In the genomic region with DNA sequence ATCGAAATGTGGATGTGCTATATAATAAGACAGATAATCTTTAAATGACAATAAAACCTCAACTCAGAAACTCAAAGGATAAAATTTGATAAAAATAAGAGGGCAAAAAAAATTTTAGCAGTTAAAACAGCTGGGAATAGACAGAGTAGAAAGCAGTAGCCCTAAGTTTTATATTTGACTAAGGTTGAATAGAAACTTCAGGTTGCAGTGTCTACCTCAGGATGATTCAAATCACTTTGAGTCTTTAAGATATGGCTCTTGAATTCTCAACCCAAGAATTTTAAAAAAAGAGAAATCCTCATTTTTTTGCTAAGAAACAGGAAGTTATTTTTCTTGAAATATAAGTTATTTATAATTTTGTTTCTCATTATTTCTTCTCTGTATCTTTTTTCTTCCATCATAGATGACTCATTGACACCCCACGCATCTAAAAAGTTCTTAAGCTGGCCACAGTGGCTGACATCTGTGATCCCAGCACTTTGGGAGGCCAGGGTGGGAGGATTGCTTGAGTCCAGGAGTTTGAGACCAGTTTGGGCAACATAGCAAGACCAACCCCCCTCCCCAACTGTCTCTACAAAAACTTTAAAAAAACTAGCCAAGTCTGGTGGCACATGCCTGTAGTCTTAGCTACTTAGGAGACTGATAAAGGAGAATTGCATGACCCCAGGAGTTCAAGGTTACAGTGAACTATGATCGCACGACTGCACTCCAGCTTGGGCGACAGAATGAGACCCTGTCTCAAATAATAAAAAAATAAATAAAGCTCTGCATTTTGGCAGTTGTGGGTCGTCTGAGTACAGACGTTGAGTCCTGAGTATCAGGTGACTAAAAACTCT, we compare ENCODE assay signal across 28 cellular contexts. TPM values are rescaled to one million over a fixed set of nuclear protein-coding genes. Genes with fewer than 3 reads are reported as not detected.
DNase-seq lines count a peak whose midpoint lies in the region; ATAC-seq, FAIRE-seq and TF ChIP-seq lines count a peak whose summit lies in the region.
"Had no signal": no experiment of that assay in that cellular context is flagged by ENCODE, and none has a peak within 500 bp of the region (broad histone marks: within the 10 kb centered on the region; RNA-seq: fewer than 3 reads in every experiment).

No MANE protein-coding gene starts in this region.

- H3K4me1 ChIP-seq in HepG2 (ENCODE audit: insufficient read depth, low read length) (peaks cover 49% of the 10 kb centered on the region), right lobe of liver (peaks cover 0 to 12% (median 0%) of the 10 kb centered on the region in 4 donors), astrocyte (ENCODE audit: insufficient read depth, low read length) (no peaks in the 10 kb centered on the region), spleen (peaks cover 0 to 81% (median 16%) of the 10 kb centered on the region in 6 donors)
- H3K4me1 ChIP-seq: HAP-1 had no signal

- TF ChIP-seq POLR2A in HepG2 (IDR thresholded peaks at IDR 0.05; ENCODE audit: insufficient read depth in 1 of 2, low read depth in 2 of 2, low read length in 2 of 2) (no peak), right lobe of liver (IDR thresholded peaks at IDR 0.05) (no peak), spleen (IDR thresholded peaks at IDR 0.05) (no peak)

- H3K4me2 ChIP-seq in HepG2 (ENCODE audit: low read depth, low read length), result no peak overlapping the region
- H3K4me2 ChIP-seq in astrocyte (ENCODE audit: low read length), result no peak overlapping the region
- H3K4me2 ChIP-seq: smooth muscle cell had no signal

- H3K27me3 Mint-ChIP-seq in astrocyte (ENCODE audit: low read depth, unreplicated experiment), result no peaks in the 10 kb centered on the region
- H3K27me3 Mint-ChIP-seq in stimulated activated naive B cell treated with anti-CD40 and anti-IgM and Interleukin-4, amounts not matched to agents 10 μg/mL and 1 μg/mL and 100 μg/mL, for 72 hours, result no peaks in the 10 kb centered on the region
- H3K27me3 Mint-ChIP-seq: activated CD8-positive, alpha-beta memory T cell treated with anti-CD3 and anti-CD28 coated beads, Interleukin-2, amount 10 ng/mL, durations not matched to agents 7 days and 5 days; CD4-positive, alpha-beta memory T cell had no signal

- TF ChIP-seq CTCF in HepG2 (CRISPR knock-in tag; IDR thresholded peaks at IDR 0.05) (no peak), right lobe of liver (IDR thresholded peaks at IDR 0.05) (no peak), astrocyte (IDR thresholded peaks at IDR 0.05; ENCODE audit: insufficient read depth, low read depth, low read length) (no peak), D721Med (IDR thresholded peaks at IDR 0.05; ENCODE audit: insufficient read depth, missing control alignments) (no peak), spleen (IDR thresholded peaks at IDR 0.05 in 8 of 11, conservative IDR thresholded peaks at IDR 0.05 in 3 of 11) (no peak)

- no peaks in the 10 kb centered on the region for H3K9me3 Mint-ChIP-seq in astrocyte (ENCODE audit: unreplicated experiment)
- H3K9me3 Mint-ChIP-seq in stimulated activated naive B cell treated with anti-CD40 and anti-IgM and Interleukin-4, amounts not matched to agents 10 μg/mL and 1 μg/mL and 100 μg/mL, for 72 hours, result no peaks in the 10 kb centered on the region
- H3K9me3 Mint-ChIP-seq: CD4-positive, alpha-beta memory T cell had no signal

- no peak overlapping the region for H3K4me3 Mint-ChIP-seq in astrocyte (ENCODE audit: unreplicated experiment)
- no peak overlapping the region for H3K4me3 Mint-ChIP-seq in stimulated activated naive B cell treated with anti-CD40 and anti-IgM and Interleukin-4, amounts not matched to agents 10 μg/mL and 1 μg/mL and 100 μg/mL, for 72 hours
- H3K4me3 Mint-ChIP-seq: activated CD8-positive, alpha-beta memory T cell treated with anti-CD3 and anti-CD28 coated beads, Interleukin-2, amount 10 ng/mL, durations not matched to agents 7 days and 5 days; CD4-positive, alpha-beta memory T cell had no signal

- peaks cover 94% of the 10 kb centered on the region for H3K79me2 ChIP-seq in HepG2 (ENCODE audit: insufficient read depth, low read length)
- H3K79me2 ChIP-seq in astrocyte (ENCODE audit: insufficient read depth, low read length), result peaks cover 97% of the 10 kb centered on the region

- no peaks in the 10 kb centered on the region for H3K36me3 Mint-ChIP-seq in astrocyte (ENCODE audit: low read depth, unreplicated experiment)
- H3K36me3 Mint-ChIP-seq in stimulated activated naive B cell treated with anti-CD40 and anti-IgM and Interleukin-4, amounts not matched to agents 10 μg/mL and 1 μg/mL and 100 μg/mL, for 72 hours, result peaks cover 11 to 20% of the 10 kb centered on the region in 2 donors

- POLR2A ChIA-PET in HepG2 (lab: Yijun Ruan, JAX), result no interaction called here

- no TSS peak for BruUV-seq in HepG2 (replicated peaks; lab: Mats Ljungman, UMichigan)

- no peak for TF ChIP-seq EP300 in HepG2 (IDR thresholded peaks at IDR 0.05; ENCODE audit: low read depth in 2 of 2, low read length in 2 of 2)
- no peak for TF ChIP-seq EP300 in HepG2 (CRISPR knock-in tag; IDR thresholded peaks at IDR 0.05; ENCODE audit: borderline replicate concordance)

- H3K36me3 ChIP-seq in HepG2 (replicated peaks in 1 of 2; ENCODE audit: control insufficient read depth in 1 of 2, insufficient read depth in 2 of 2, low read length in 2 of 2) (peaks cover 5 to 27% of the 10 kb centered on the region in 2 experiments; a peak in 3 of 5 replicates), right lobe of liver (no peaks in the 10 kb centered on the region), astrocyte (ENCODE audit: insufficient read depth, low read length) (no peaks in the 10 kb centered on the region), spleen (peaks cover 0 to 14% (median 0%) of the 10 kb centered on the region in 6 donors)
- H3K36me3 ChIP-seq: HAP-1, lower lobe of right lung, SJCRH30 had no signal

- DNase-seq in HepG2 (ENCODE audit: low spot score), result no peak
- DNase-seq in right lobe of liver, result no peak
- peak; percentile 14 for DNase-seq in NCI-H226
- no peak for DNase-seq in astrocyte (ENCODE audit: low read depth)
- no peak for DNase-seq in stimulated activated naive B cell treated with anti-CD40 and anti-IgM and Interleukin-4, amounts not matched to agents 10 μg/mL and 1 μg/mL and 100 μg/mL, for 72 hours
- DNase-seq in NCI-H69 (lab: John Stamatoyannopoulos, UW), result no peak
- no peak for DNase-seq in D721Med (ENCODE audit: insufficient read length, low spot score)
- no peak for DNase-seq in spleen
- DNase-seq: activated CD4-positive, CD25-positive, alpha-beta regulatory T cell; activated CD8-positive, alpha-beta memory T cell treated with anti-CD3 and anti-CD28 coated beads, Interleukin-2, amount 10 ng/mL, durations not matched to agents 7 days and 5 days; activated effector memory CD4-positive, alpha-beta T cell treated with Interleukin-2 at 50 U/mL for 16 hours; amniotic stem cell; CD4-positive, alpha-beta memory T cell; dermis blood vessel endothelial cell; DMS79; foreskin fibroblast; hypothalamus; lower lobe of right lung; NCI-H1436 treated with DMSO at 0.1 percent for 48 hours; NCI-H2171; NCI-H748 treated with DMSO at 0.1 percent for 48 hours; SJCRH30; stimulated activated CD4-positive, alpha-beta T cell treated with anti-CD3 and anti-CD28 coated beads, Interleukin-4, amount 100 ng/mL, for 4 hours; T-helper 1 cell had no signal

- H4K20me1 ChIP-seq in HepG2 (ENCODE audit: insufficient read depth, low read length), result peaks cover 21% of the 10 kb centered on the region
- peaks cover 82% of the 10 kb centered on the region for H4K20me1 ChIP-seq in astrocyte (ENCODE audit: insufficient read depth, low read length)

- intact Hi-C loops in HepG2 (cut with micrococcal nuclease; ENCODE audit: unreplicated experiment), result no loop called here
- intact Hi-C loops in right lobe of liver (cut with DNase I), result no loop called here
- intact Hi-C loops in spleen (cut with DNase I; ENCODE audit: low total_unique reads), result no loop called here

- H3K27ac ChIP-seq in HepG2 (ENCODE audit: extremely low read length, insufficient read depth, low read length) (no peak overlapping the region), right lobe of liver (no peak overlapping the region), astrocyte (ENCODE audit: low read depth, low read length) (no peak overlapping the region), spleen (no peak overlapping the region)
- H3K27ac ChIP-seq: epithelial cell of prostate, lower lobe of right lung, SJCRH30 had no signal

- in situ Hi-C loops in HepG2 (cut with HindIII; ENCODE audit: extremely low pct_ligation_motif_present, low pct_unique_long_range_greater_than_20kb), result no loop called here

- TF ChIP-seq RAD21 in HepG2 (CRISPR knock-in tag; IDR thresholded peaks at IDR 0.05), result no peak

- H3K4me1 Mint-ChIP-seq in astrocyte (ENCODE audit: low read depth, unreplicated experiment), result peaks cover 24% of the 10 kb centered on the region
- H3K4me1 Mint-ChIP-seq in stimulated activated naive B cell treated with anti-CD40 and anti-IgM and Interleukin-4, amounts not matched to agents 10 μg/mL and 1 μg/mL and 100 μg/mL, for 72 hours, result peaks cover 14 to 33% of the 10 kb centered on the region in 2 donors

- WGBS in HepG2 (ENCODE audit: low lambda C conversion rate), result 83% methylated on average over 7 of the region's 7 CpGs
- WGBS in right lobe of liver (ENCODE audit: insufficient coverage, low coverage, low lambda C conversion rate, missing lambda C conversion rate), result 53% methylated on average over 7 of the region's 7 CpGs
- 76 to 84% (median 78%) methylated on average over 7 of the region's 7 CpGs for WGBS in spleen, 5 donors

- no peaks in the 10 kb centered on the region for H3K9me3 ChIP-seq in HepG2 (ENCODE audit: low read length)
- H3K9me3 ChIP-seq in right lobe of liver, result no peaks in the 10 kb centered on the region
- H3K9me3 ChIP-seq in astrocyte (ENCODE audit: insufficient read depth, low read depth, low read length), result no peaks in the 10 kb centered on the region
- no peaks in the 10 kb centered on the region for H3K9me3 ChIP-seq in spleen
- H3K9me3 ChIP-seq: HAP-1, lower lobe of right lung, SJCRH30 had no signal

- H2AFZ ChIP-seq in HepG2 (ENCODE audit: low read length) (no peak overlapping the region), astrocyte (ENCODE audit: low read depth, low read length) (no peak overlapping the region)

- H3K9ac ChIP-seq in HepG2 (ENCODE audit: insufficient read depth, low read depth, low read length), result no peak overlapping the region
- no peak overlapping the region for H3K9ac ChIP-seq in astrocyte (ENCODE audit: low read length)

- ATAC-seq in HepG2 (no peak), right lobe of liver (no peak)
- ATAC-seq in stimulated activated naive B cell treated with anti-CD40 and anti-IgM and Interleukin-4, amounts not matched to agents 10 μg/mL and 1 μg/mL and 100 μg/mL, for 72 hours (replicated peaks), result peak; percentile 38 to 57
- ATAC-seq: activated CD8-positive, alpha-beta memory T cell treated with anti-CD3 and anti-CD28 coated beads, Interleukin-2, amount 10 ng/mL, durations not matched to agents 7 days and 5 days; lower lobe of right lung had no signal

- H3K27ac Mint-ChIP-seq in astrocyte (ENCODE audit: unreplicated experiment), result peak overlapping the region; percentile 66
- peak overlapping the region; percentile 51 for H3K27ac Mint-ChIP-seq in stimulated activated naive B cell treated with anti-CD40 and anti-IgM and Interleukin-4, amounts not matched to agents 10 μg/mL and 1 μg/mL and 100 μg/mL, for 72 hours
- H3K27ac Mint-ChIP-seq: activated CD8-positive, alpha-beta memory T cell treated with anti-CD3 and anti-CD28 coated beads, Interleukin-2, amount 10 ng/mL, durations not matched to agents 7 days and 5 days had no signal

- H3K27me3 ChIP-seq in HepG2 (ENCODE audit: control insufficient read depth in 1 of 2, insufficient read depth in 2 of 2, low read length in 2 of 2) (no peaks in the 10 kb centered on the region), right lobe of liver (no peaks in the 10 kb centered on the region), astrocyte (ENCODE audit: insufficient read depth, low read length) (no peaks in the 10 kb centered on the region), spleen (replicated peaks in 1 of 7) (no peaks in the 10 kb centered on the region)
- H3K27me3 ChIP-seq: SJCRH30 had no signal

- FAIRE-seq in HepG2 (lab: Jason Lieb, UNC), result no peak
- no peak for FAIRE-seq in astrocyte (lab: Jason Lieb, UNC)
- FAIRE-seq in D721Med (lab: Jason Lieb, UNC), result no peak
- FAIRE-seq: keratinocyte had no signal

- CTCF ChIA-PET in HepG2 (lab: Yijun Ruan, JAX; ENCODE audit: low intra/inter-chr PET ratio, low total read pairs), result no interaction called here

- H3K4me3 ChIP-seq in HepG2 (replicated peaks in 1 of 3; ENCODE audit: insufficient read depth in 1 of 3, low read depth in 2 of 3, low read length in 3 of 3), result no peak overlapping the region
- H3K4me3 ChIP-seq in right lobe of liver, result no peak overlapping the region
- H3K4me3 ChIP-seq in astrocyte (ENCODE audit: insufficient read depth, low read depth, low read length), result no peak overlapping the region
- no peak overlapping the region for H3K4me3 ChIP-seq in spleen
- H3K4me3 ChIP-seq: HAP-1, lower lobe of right lung, SJCRH30, smooth muscle cell had no signal

RNA-seq across cellular contexts. Expression of gene NFAT5, which starts 23.9 kb away (rescaled TPM):
- total RNA-seq in HepG2 (2016; rRNA removed; fragmentation: Illumina TruSeq; extraction: Trizol) (20.5 and 49.3 TPM in 2 replicates), right lobe of liver (10 to 100 TPM; 10.3 to 19.6 (median 14.8) TPM), astrocyte (79.1 and 96.2 TPM in 2 replicates), spleen (10 to 100 TPM; 50.5 to 96.8 (median 60.9) TPM)
- total RNA-seq in HepG2 (2016; cell fraction: cytosol; rRNA removed; fragmentation: Illumina TruSeq; extraction: Trizol; ENCODE audit: low read depth), result 24.3 and 24.8 TPM in 2 replicates
- 18.4 and 45.8 TPM in 2 replicates for total RNA-seq in HepG2 (2016; cell fraction: insoluble cytoplasmic fraction; rRNA removed; fragmentation: Illumina TruSeq; extraction: Trizol)
- total RNA-seq in HepG2 (2016; cell fraction: membrane; rRNA removed; fragmentation: Illumina TruSeq; extraction: Trizol), result 11.3 and 13.6 TPM in 2 replicates
- 56.4 and 58.5 TPM in 2 replicates for total RNA-seq in HepG2 (2016; cell fraction: nucleus; rRNA removed; fragmentation: Illumina TruSeq; extraction: Trizol)
- polyA plus RNA-seq in HepG2 (2011; rRNA removed) (38.4 and 54.3 TPM in 2 replicates), spleen (1 to 10 TPM in 2 of 3 donors, under 1 TPM in 1; 0.79 to 4.8 (median 1.0) TPM)
- 16.2 and 21.9 TPM in 2 replicates for polyA plus RNA-seq in HepG2 (2011; cell fraction: cytosol; rRNA removed)
- polyA plus RNA-seq in HepG2 (2011; cell fraction: nucleus; rRNA removed), result 40.8 and 43.9 TPM in 2 replicates
- polyA plus RNA-seq in HepG2 (2012), result 11.1 and 13.6 TPM in 2 replicates
- 0.27 and 0.49 TPM in 2 replicates for polyA plus RNA-seq in HepG2 (2016; cell fraction: cytosol; fragmentation: Illumina TruSeq; extraction: Trizol; ENCODE audit: low read depth)
- 14.9 and 15.4 TPM in 2 replicates for polyA plus RNA-seq in HepG2 (2016; cell fraction: insoluble cytoplasmic fraction; fragmentation: Illumina TruSeq; extraction: Trizol; ENCODE audit: low read depth)
- polyA plus RNA-seq in HepG2 (2016; cell fraction: membrane; fragmentation: Illumina TruSeq; extraction: Trizol; ENCODE audit: low read depth), result 1.1 and 1.6 TPM in 2 replicates
- polyA plus RNA-seq in HepG2 (2016; cell fraction: nucleus; fragmentation: Illumina TruSeq; extraction: Trizol; ENCODE audit: insufficient read depth, low read depth), result 44.4 and 51.2 TPM in 2 replicates
- polyA minus RNA-seq in HepG2 (2011; rRNA and poly(A)+ RNA removed; ENCODE audit: low replicate concordance), result 42.0 and 124 TPM in 2 replicates
- 77.0 and 77.2 TPM in 2 replicates for polyA minus RNA-seq in HepG2 (2011; cell fraction: cytosol; rRNA and poly(A)+ RNA removed)
- 142 and 175 TPM in 2 replicates for polyA minus RNA-seq in HepG2 (2011; cell fraction: nucleus; rRNA and poly(A)+ RNA removed)

Comparison
In these comparisons a context has a peak if more than half of its experiments do, and no peak if none do; other contexts are left out.
1. ATAC-seq: peak in stimulated activated naive B cell treated with anti-CD40 and anti-IgM and Interleukin-4, amounts not matched to agents 10 μg/mL and 1 μg/mL and 100 μg/mL, for 72 hours (2 of 2); none in HepG2 (single experiment) and right lobe of liver (0 of 4).